Comparison of ENCODE assay signal across 9 cellular contexts in genomic region chr22:50506611-50507420, GRCh38. TPM values are rescaled to one million over a fixed set of nuclear protein-coding genes. Genes with fewer than 3 reads are reported as not detected.
A peak's percentile ranks its signal among the peaks of the same experiment; 100 is the strongest.
DNase-seq lines count a peak whose midpoint lies in the region; ATAC-seq and TF ChIP-seq lines count a peak whose summit lies in the region.
"Had no signal": no experiment of that assay in that cellular context is flagged by ENCODE, and none has a peak within 500 bp of the region (broad histone marks: within the 10 kb centered on the region; RNA-seq: fewer than 3 reads in every experiment).

No MANE protein-coding gene starts in this region.

- H3K9me3 ChIP-seq in IMR-90 (ENCODE audit: control insufficient read depth, insufficient read depth, low read length) (no peaks in the 10 kb centered on the region), testis (no peaks in the 10 kb centered on the region)

- peak overlapping the region; percentile 81 for H3K56ac ChIP-seq in IMR-90 (ENCODE audit: extremely low read depth, insufficient read depth, low read length)

- TF ChIP-seq POLR2A in IMR-90 (IDR thresholded peaks at IDR 0.05; ENCODE audit: low read depth, low read length) = no peak
- no peak for TF ChIP-seq POLR2A in testis (IDR thresholded peaks at IDR 0.05)

- CTCF ChIA-PET in IMR-90 (lab: Yijun Ruan, JAX) = no interaction called here

- no peak for TF ChIP-seq RAD21 in IMR-90 (IDR thresholded peaks at IDR 0.05; ENCODE audit: low read length)

- H3K4ac ChIP-seq in IMR-90 (ENCODE audit: low read depth, low read length) = peak overlapping the region; percentile 97

- peak overlapping the region; percentile 87 for H3K14ac ChIP-seq in IMR-90 (replicated peaks; ENCODE audit: low read depth, low read length)

- H3K4me1 ChIP-seq in IMR-90 (ENCODE audit: control insufficient read depth, insufficient read depth, low read length) (peaks cover 4% of the 10 kb centered on the region), testis (peaks cover 9% of the 10 kb centered on the region)

- no peaks in the 10 kb centered on the region for H3K27me3 ChIP-seq in IMR-90 (ENCODE audit: control insufficient read depth, insufficient read depth, low read length)
- H3K27me3 ChIP-seq in testis = no peaks in the 10 kb centered on the region

- 23% methylated on average over 9 of the region's 21 CpGs; no CpG with 5 or more reads in 1 of the 2 experiments for WGBS in IMR-90 (ENCODE audit: extremely low coverage in 2 of 2, insufficient read length in 1 of 2), 2 experiments
- 15 to 24% methylated on average over 7 to 21 of the region's 21 CpGs for WGBS in testis, 2 donors

- peak overlapping the region; percentile 73 for H3K23ac ChIP-seq in IMR-90 (ENCODE audit: low read depth, low read length)

- DNase-seq in IMR-90 (no peak), astrocyte of the spinal cord (ENCODE audit: low read depth, low spot score) (no peak), kidney tubule cell (ENCODE audit: low spot score) (peak; percentile 36), testis (no peak), NCI-H446 treated with DMSO at 0.1 percent for 48 hours (lab: John Stamatoyannopoulos, UW) (no peak), SKM-1 (lab: John Stamatoyannopoulos, UW; ENCODE audit: unreplicated experiment) (no peak), D341Med (ENCODE audit: low spot score) (no peak)

- peak overlapping the region; percentile 88 for H2BK5ac ChIP-seq in IMR-90 (ENCODE audit: low read depth, low read length, poor library complexity, severe bottlenecking)

- peaks cover 8 to 49% of the 10 kb centered on the region in 2 experiments for H3K79me1 ChIP-seq in IMR-90 (ENCODE audit: low read depth in 1 of 2, low read length in 2 of 2)

- peak overlapping the region; percentile 100 for H2AK9ac ChIP-seq in IMR-90 (replicated peaks; ENCODE audit: low read depth, low read length, poor library complexity)

- no TSS peak for BruUV-seq in IMR-90 (replicated peaks; lab: Mats Ljungman, UMichigan)

- no peaks in the 10 kb centered on the region; the same call in 1 of the 2 replicates for H4K20me1 ChIP-seq in IMR-90 (ENCODE audit: insufficient read depth, low read length)

- no peak overlapping the region for H2BK20ac ChIP-seq in IMR-90 (ENCODE audit: low read depth, low read length)

- dilution Hi-C loops in IMR-90 (cut with HindIII; ENCODE audit: low sequenced_read_pairs, unreplicated experiment) = no loop called here

- H2AFZ ChIP-seq in IMR-90 (replicated peaks; ENCODE audit: low read length, poor library complexity) = peak overlapping the region; percentile 99

- intact Hi-C loops in IMR-90 (cut with micrococcal nuclease) = no loop called here
- intact Hi-C loops in testis (cut with DNase I; ENCODE audit: low total_unique reads) = no loop called here

- H3K27ac ChIP-seq in IMR-90 (ENCODE audit: insufficient read depth, low read length) = peak overlapping the region; percentile 95
- H3K27ac ChIP-seq in testis = peak overlapping the region; percentile 72 to 85

- peak overlapping the region; percentile 81; the same call in 1 of the 2 replicates for H3K18ac ChIP-seq in IMR-90 (ENCODE audit: low read depth, low read length)

- H2AK5ac ChIP-seq in IMR-90 (ENCODE audit: low read depth, low read length) = peak overlapping the region; percentile 97

- H3K4me3 ChIP-seq in IMR-90 (ENCODE audit: insufficient read depth, low read depth, low read length) (peak overlapping the region; percentile 100), astrocyte of the spinal cord (ENCODE audit: low read depth, low read length) (peak overlapping the region; percentile 98), testis (peak overlapping the region; percentile 81)

- H2BK15ac ChIP-seq in IMR-90 (ENCODE audit: low read depth, low read length) = peak overlapping the region; percentile 0; the same call in 1 of the 3 replicates

- no peak for TF ChIP-seq CTCF in IMR-90 (conservative IDR thresholded peaks at IDR 0.05; ENCODE audit: low read depth, low read length)
- TF ChIP-seq CTCF in astrocyte of the spinal cord (IDR thresholded peaks at IDR 0.05; ENCODE audit: low read depth, low read length) = no peak
- no peak for TF ChIP-seq CTCF in testis (IDR thresholded peaks at IDR 0.05)

- POLR2A ChIA-PET in IMR-90 (lab: Charles Lee; ENCODE audit: unreplicated experiment) = no interaction called here

- peak overlapping the region; percentile 98 for H3K9ac ChIP-seq in IMR-90 (ENCODE audit: low read depth, low read length)

- peak overlapping the region; percentile 80 to 90 for H4K8ac ChIP-seq in IMR-90 (ENCODE audit: low read depth in 2 of 2, low read length in 2 of 2)

- H3K4me2 ChIP-seq in IMR-90 (ENCODE audit: low read depth, low read length) = peak overlapping the region; percentile 87

- ATAC-seq in GM19035 (IDR thresholded peaks at IDR 0.05; ENCODE audit: unreplicated experiment) (peak; percentile 8), IMR-90 (ENCODE audit: low read depth) (no peak; the same call in 1 of the 2 replicates)

- peak overlapping the region; percentile 98 for H4K5ac ChIP-seq in IMR-90 (ENCODE audit: low read depth, low read length)

- in situ Hi-C loops in IMR-90 (cut with MboI; ENCODE audit: low sequenced_read_pairs) (no loop called here), astrocyte of the spinal cord (cut with HindIII; ENCODE audit: low sequenced_read_pairs) (no loop called here)

- H2BK120ac ChIP-seq in IMR-90 (ENCODE audit: low read depth, low read length) = peak overlapping the region; percentile 70

- H3K9me1 ChIP-seq in IMR-90 (ENCODE audit: insufficient read depth, low read length) = no peaks in the 10 kb centered on the region

- H3K36me3 ChIP-seq in IMR-90 (ENCODE audit: control insufficient read depth, insufficient read depth, low read length) (peaks cover 28% of the 10 kb centered on the region), testis (ENCODE audit: low read depth, missing control alignments) (no peaks in the 10 kb centered on the region)

- H4K91ac ChIP-seq in IMR-90 (ENCODE audit: insufficient read depth, low read depth, low read length) = peak overlapping the region; percentile 70

TF ChIP-seq in IMR-90, 13 proteins besides CTCF, POLR2A, EP300 and RAD21:
- TF ChIP-seq RFX5 (IDR thresholded peaks at IDR 0.05; ENCODE audit: low read depth, low read length) (no peak), CEBPB (IDR thresholded peaks at IDR 0.05; ENCODE audit: low read depth, low read length) (no peak), MAFK (IDR thresholded peaks at IDR 0.05; ENCODE audit: low read depth, low read length) (no peak), CHD1 (IDR thresholded peaks at IDR 0.05; ENCODE audit: low read depth, low read length) (no peak), BHLHE40 (IDR thresholded peaks at IDR 0.05; ENCODE audit: low read depth, low read length) (no peak), USF2 (IDR thresholded peaks at IDR 0.05; ENCODE audit: low read depth, low read length) (no peak), MAZ (IDR thresholded peaks at IDR 0.05; ENCODE audit: borderline replicate concordance, low read depth, low read length) (no peak), FOS (IDR thresholded peaks at IDR 0.05; ENCODE audit: low read depth, low read length) (no peak)
- TF ChIP-seq, protein P1, sequence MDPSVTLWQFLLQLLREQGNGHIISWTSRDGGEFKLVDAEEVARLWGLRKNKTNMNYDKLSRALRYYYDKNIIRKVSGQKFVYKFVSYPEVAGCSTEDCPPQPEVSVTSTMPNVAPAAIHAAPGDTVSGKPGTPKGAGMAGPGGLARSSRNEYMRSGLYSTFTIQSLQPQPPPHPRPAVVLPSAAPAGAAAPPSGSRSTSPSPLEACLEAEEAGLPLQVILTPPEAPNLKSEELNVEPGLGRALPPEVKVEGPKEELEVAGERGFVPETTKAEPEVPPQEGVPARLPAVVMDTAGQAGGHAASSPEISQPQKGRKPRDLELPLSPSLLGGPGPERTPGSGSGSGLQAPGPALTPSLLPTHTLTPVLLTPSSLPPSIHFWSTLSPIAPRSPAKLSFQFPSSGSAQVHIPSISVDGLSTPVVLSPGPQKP (IDR thresholded peaks at IDR 0.05; ENCODE audit: borderline replicate concordance, low read depth, low read length) = no peak

RNA-seq across cellular contexts. Expression of gene LMF2, which starts 0.7 kb away (rescaled TPM):
- total RNA-seq in IMR-90 (2012; rRNA removed) (15.6 and 16.8 TPM in 2 replicates), testis (100 to 1,000 TPM in 1 of 2 donors, 10 to 100 TPM in 1; 95.4 to 109 TPM)
- polyA plus RNA-seq in IMR-90 (2012; rRNA removed) (82.6 and 103 TPM in 2 replicates), testis (ENCODE audit: insufficient read depth, low read depth, low replicate concordance) (59.7 TPM)
- polyA plus RNA-seq in IMR-90 (2012; cell fraction: cytosol; rRNA removed) = 39.0 and 77.4 TPM in 2 replicates
- polyA plus RNA-seq in IMR-90 (2012; cell fraction: nucleus; rRNA removed; ENCODE audit: low replicate concordance) = 417 and 1,505 TPM in 2 replicates

RNA-seq across cellular contexts. Expression of gene NCAPH2, which starts 1.2 kb away (rescaled TPM):
- total RNA-seq in IMR-90 (2012; rRNA removed) (36.4 and 38.5 TPM in 2 replicates), testis (10 to 100 TPM; 88.5 to 89.2 TPM)
- polyA plus RNA-seq in IMR-90 (2012; rRNA removed) (30.2 and 30.8 TPM in 2 replicates), testis (ENCODE audit: insufficient read depth, low read depth, low replicate concordance) (67.4 TPM)
- 21.4 and 24.2 TPM in 2 replicates for polyA plus RNA-seq in IMR-90 (2012; cell fraction: cytosol; rRNA removed)
- polyA plus RNA-seq in IMR-90 (2012; cell fraction: nucleus; rRNA removed; ENCODE audit: low replicate concordance) = 41.1 and 97.4 TPM in 2 replicates

RNA-seq across cellular contexts. Expression of gene SCO2, which starts 18.6 kb away (rescaled TPM):
- total RNA-seq in IMR-90 (2012; rRNA removed) = 1.3 and 1.7 TPM in 2 replicates
- polyA plus RNA-seq in IMR-90 (2012; rRNA removed) = 1.8 and 1.9 TPM in 2 replicates
- polyA plus RNA-seq in IMR-90 (2012; cell fraction: cytosol; rRNA removed) = 2.9 TPM in 2 replicates
- polyA plus RNA-seq in IMR-90 (2012; cell fraction: nucleus; rRNA removed; ENCODE audit: low replicate concordance) = 2.1 and 3.9 TPM in 2 replicates
- total RNA-seq in testis = 1 to 10 TPM; 4.1 to 4.8 TPM
- 1.8 TPM for polyA plus RNA-seq in testis (ENCODE audit: insufficient read depth, low read depth, low replicate concordance)

RNA-seq across cellular contexts. Expression of gene MIOX, which starts 20.2 kb away (rescaled TPM):
- total RNA-seq in IMR-90 (2012; rRNA removed) = not detected in 2 replicates
- polyA plus RNA-seq in IMR-90 (2012; rRNA removed) = not detected in 2 replicates
- polyA plus RNA-seq in IMR-90 (2012; cell fraction: cytosol; rRNA removed) = not detected in 2 replicates
- polyA plus RNA-seq in IMR-90 (2012; cell fraction: nucleus; rRNA removed; ENCODE audit: low replicate concordance) = 0.46 and 0.61 TPM in 2 replicates
- total RNA-seq in testis = under 1 TPM; 0.24 to 0.25 TPM
- not detected for polyA plus RNA-seq in testis (ENCODE audit: insufficient read depth, low read depth, low replicate concordance)
- total RNA-seq: subcutaneous adipose tissue had no signal

RNA-seq across cellular contexts. Expression of gene TYMP, which starts 23.0 kb away (rescaled TPM):
- total RNA-seq in IMR-90 (2012; rRNA removed) (0.18 and 0.28 TPM in 2 replicates), testis (10 to 100 TPM; 12.5 to 15.4 TPM)
- polyA plus RNA-seq in IMR-90 (2012; rRNA removed) (0.74 and 1.5 TPM in 2 replicates), testis (ENCODE audit: insufficient read depth, low read depth, low replicate concordance) (25.9 TPM)
- 3.5 and 3.6 TPM in 2 replicates for polyA plus RNA-seq in IMR-90 (2012; cell fraction: cytosol; rRNA removed)
- polyA plus RNA-seq in IMR-90 (2012; cell fraction: nucleus; rRNA removed; ENCODE audit: low replicate concordance) = 3.0 and 7.2 TPM in 2 replicates
